In the genomic region with DNA sequence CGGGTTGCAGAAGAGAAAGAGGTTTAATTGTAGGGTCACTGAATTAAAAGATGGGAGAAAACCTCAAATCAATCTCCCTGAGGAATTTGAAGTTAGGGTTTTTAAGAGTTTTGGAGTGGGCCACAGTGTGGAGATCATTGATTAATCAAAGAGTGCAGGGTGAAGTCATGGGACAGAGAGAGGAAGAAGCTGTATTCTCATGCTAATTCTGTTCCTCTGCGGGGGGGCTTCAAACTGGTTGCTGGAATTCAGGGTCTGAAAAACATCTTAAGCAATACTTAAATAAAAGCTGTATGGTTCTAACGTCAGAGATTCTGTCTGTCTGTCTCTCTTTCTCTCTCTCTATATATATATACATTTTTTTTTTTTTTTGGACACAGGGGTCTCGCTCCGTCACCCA, we compare ENCODE assay signal across 19 cellular contexts.
DNase-seq lines count a peak whose midpoint lies in the region; ATAC-seq and TF ChIP-seq lines count a peak whose summit lies in the region.
"Had no signal": no experiment of that assay in that cellular context is flagged by ENCODE, and none has a peak within 500 bp of the region (broad histone marks: within the 10 kb centered on the region; RNA-seq: fewer than 3 reads in every experiment).

No MANE protein-coding gene starts in this region.

- H3K4ac ChIP-seq in H9 (ENCODE audit: low read depth, low read length), result no peak overlapping the region

- no peak overlapping the region for H3K14ac ChIP-seq in H9 (ENCODE audit: insufficient read depth, low read length)

- DNase-seq in H9 (peak; percentile 59), WTC11 (ENCODE audit: low spot score) (peak; percentile 73), GM10248 (ENCODE audit: extremely low spot score) (no peak), foreskin keratinocyte (no peak), NCI-H1436 (lab: John Stamatoyannopoulos, UW) (no peak), NCI-H82 treated with DMSO at 0.1 percent for 48 hours (lab: John Stamatoyannopoulos, UW; ENCODE audit: unreplicated experiment) (no peak)
- DNase-seq: BE2C; CD4-positive, alpha-beta memory T cell; COR-L47; DND-41; GOT3 had no signal

- no peak overlapping the region for H3K23ac ChIP-seq in H9 (ENCODE audit: insufficient read length, low read depth, low read length)

- H3K79me1 ChIP-seq in H9 (ENCODE audit: insufficient read depth, low read depth, low read length, poor library complexity, severe bottlenecking), result no peaks in the 10 kb centered on the region

- H3K36me3 Mint-ChIP-seq in H9 (ENCODE audit: insufficient read depth in 1 of 3, low read depth in 3 of 3) (peaks cover 15 to 18% (median 17%) of the 10 kb centered on the region in 3 experiments), WTC11 (peaks cover 26% of the 10 kb centered on the region), nephron (ENCODE audit: low read depth) (no peaks in the 10 kb centered on the region)
- H3K36me3 Mint-ChIP-seq: CD4-positive, alpha-beta memory T cell had no signal

- peak overlapping the region; percentile 89 for H3K27ac ChIP-seq in H9 (ENCODE audit: insufficient read length, low read depth, low read length)
- peak overlapping the region; percentile 80 for H3K27ac ChIP-seq in iPS-18a (ENCODE audit: low read length)
- H3K27ac ChIP-seq in foreskin keratinocyte, result no peak overlapping the region
- H3K27ac ChIP-seq: A549, C4-2B, KMS-11 had no signal

- H3K4me1 ChIP-seq in H9 (ENCODE audit: insufficient read depth, low read length), result peaks cover 3% of the 10 kb centered on the region; the same call in 1 of the 2 replicates
- H3K4me1 ChIP-seq in iPS-18a (ENCODE audit: control insufficient read depth, low read depth, low read length), result peaks cover 10% of the 10 kb centered on the region
- peaks cover under 1% of the 10 kb centered on the region for H3K4me1 ChIP-seq in foreskin keratinocyte
- H3K4me1 ChIP-seq: A549, BE2C had no signal

- H3K4me3 ChIP-seq in iPS-18a (ENCODE audit: low read length), result peak overlapping the region; percentile 28
- H3K4me3 ChIP-seq: A549, GM12878 had no signal

- H2AK5ac ChIP-seq in H9 (ENCODE audit: insufficient read length, low read length), result no peak overlapping the region

- H3K4me3 Mint-ChIP-seq in H9, result no peak overlapping the region
- H3K4me3 Mint-ChIP-seq in WTC11, result no peak overlapping the region; the same call in 1 of the 2 replicates
- no peak overlapping the region for H3K4me3 Mint-ChIP-seq in nephron
- H3K4me3 Mint-ChIP-seq: CD4-positive, alpha-beta memory T cell had no signal

- no peaks in the 10 kb centered on the region for H3K79me2 ChIP-seq in H9 (ENCODE audit: insufficient read depth, low read length)

- H4K8ac ChIP-seq in H9 (replicated peaks; ENCODE audit: insufficient read length, low read depth, low read length), result no peak overlapping the region

- no peak overlapping the region for H3T11ph ChIP-seq in H9 (ENCODE audit: low read length)

- no peak overlapping the region for H2BK12ac ChIP-seq in H9 (ENCODE audit: insufficient read length, low read depth, low read length)

- H3K27me3 ChIP-seq in H9 (ENCODE audit: insufficient read depth, low read length), result no peaks in the 10 kb centered on the region
- H3K27me3 ChIP-seq in iPS-18a (ENCODE audit: control insufficient read depth, insufficient read depth, low read length), result no peaks in the 10 kb centered on the region
- no peaks in the 10 kb centered on the region for H3K27me3 ChIP-seq in foreskin keratinocyte
- H3K27me3 ChIP-seq: BE2C had no signal

- H3K23me2 ChIP-seq in H9 (ENCODE audit: insufficient read length, low read depth, low read length, poor library complexity, severe bottlenecking), result peaks cover 2% of the 10 kb centered on the region

- H4K5ac ChIP-seq in H9 (ENCODE audit: insufficient read length, low read depth, low read length), result no peak overlapping the region

- no peak overlapping the region for H2BK120ac ChIP-seq in H9 (ENCODE audit: low read depth, low read length, poor library complexity, severe bottlenecking)

- H3K4me1 Mint-ChIP-seq in H9, result peaks cover 28 to 42% of the 10 kb centered on the region in 2 experiments
- peaks cover 46% of the 10 kb centered on the region for H3K4me1 Mint-ChIP-seq in WTC11
- H3K4me1 Mint-ChIP-seq in nephron, result peaks cover 39% of the 10 kb centered on the region
- H3K4me1 Mint-ChIP-seq: CD4-positive, alpha-beta memory T cell had no signal

- no peaks in the 10 kb centered on the region for H3K36me3 ChIP-seq in iPS-18a (ENCODE audit: control insufficient read depth, low read depth, low read length)
- H3K36me3 ChIP-seq: BE2C had no signal

- no peak overlapping the region for H2BK15ac ChIP-seq in H9 (ENCODE audit: low read depth, low read length)

- peak; percentile 81 for ATAC-seq in WTC11
- ATAC-seq in foreskin keratinocyte, result no peak
- ATAC-seq: A549, GM12878, HCT116, HepG2 had no signal

- no peaks in the 10 kb centered on the region for H4K20me1 ChIP-seq in H9 (ENCODE audit: control insufficient read depth, insufficient read depth, insufficient read length)

- H3K18ac ChIP-seq in H9 (ENCODE audit: insufficient read length, low read depth, low read length), result peak overlapping the region; percentile 89

- H2BK5ac ChIP-seq in H9 (ENCODE audit: insufficient read length, low read length), result no peak overlapping the region

- WGBS in H9 (ENCODE audit: extremely low coverage, insufficient read length, low lambda C conversion rate), result no CpG with 5 or more reads among the region's 5 CpGs

- TF ChIP-seq CTCF in H9 (conservative IDR thresholded peaks at IDR 0.05) (no peak), WTC11 (IDR thresholded peaks at IDR 0.05) (no peak), nephron (IDR thresholded peaks at IDR 0.05; ENCODE audit: unreplicated experiment in 3 of 3) (no peak), GM10248 (IDR thresholded peaks at IDR 0.05; ENCODE audit: control extremely low read depth, extremely low read depth, low read depth, missing control alignments) (no peak), foreskin keratinocyte (conservative IDR thresholded peaks at IDR 0.05) (no peak)

- no peak overlapping the region for H3K56ac ChIP-seq in H9 (ENCODE audit: insufficient read length, low read depth, low read length)

- CTCF ChIA-PET in WTC11 (lab: Charles Lee), result interaction anchor here (0.6 to 1.2 kb wide), 7 partner anchors 10 to 599 kb away, joined by 3 to 6 read pairs (median 3); no protein-coding TSS in a partner anchor
- CTCF ChIA-PET in GM10248 (lab: Yijun Ruan, JAX), result interaction anchor here (1.3 to 1.8 kb wide), 4 partner anchors 10 to 17 kb away, joined by 3 to 5 read pairs (median 4); no protein-coding TSS in a partner anchor

- H3K27ac Mint-ChIP-seq in H9 (peak overlapping the region; percentile 34 to 94 (median 94); a peak in 6 of 7 replicates), WTC11 (peak overlapping the region; percentile 93), nephron (peak overlapping the region; percentile 6 to 75 (median 11))
- H3K27ac Mint-ChIP-seq: CD4-positive, alpha-beta memory T cell had no signal

- POLR2A ChIA-PET in WTC11 (lab: Charles Lee) (interaction anchor here (0.7 kb wide), 2 partner anchors 78 to 1645 kb away, joined by 4 read pairs; no protein-coding TSS in a partner anchor), GM10248 (lab: Yijun Ruan, JAX) (no interaction called here)

- H3K9me3 ChIP-seq in H9 (ENCODE audit: control insufficient read depth, low read depth, low read length), result peaks cover 18% of the 10 kb centered on the region
- peaks cover 18% of the 10 kb centered on the region for H3K9me3 ChIP-seq in iPS-18a (ENCODE audit: control insufficient read depth, low read depth, low read length)
- H3K9me3 ChIP-seq: A549, BE2C had no signal

- H3K27me3 Mint-ChIP-seq in H9 (ENCODE audit: low read depth), result no peaks in the 10 kb centered on the region
- H3K27me3 Mint-ChIP-seq in WTC11 (ENCODE audit: low read depth), result no peaks in the 10 kb centered on the region
- no peaks in the 10 kb centered on the region for H3K27me3 Mint-ChIP-seq in nephron (ENCODE audit: low read depth)

- H3K9me3 Mint-ChIP-seq in H9 (peaks cover 19% of the 10 kb centered on the region in 2 experiments), WTC11 (peaks cover 25% of the 10 kb centered on the region), nephron (no peaks in the 10 kb centered on the region)

- no peak overlapping the region for H2AFZ ChIP-seq in H9 (ENCODE audit: low read length)

- H4K91ac ChIP-seq in H9 (ENCODE audit: insufficient read length, low read depth, low read length), result no peak overlapping the region

- H3K9ac ChIP-seq in H9 (ENCODE audit: extremely low read depth, insufficient read length, low read length), result no peak overlapping the region
- H3K9ac ChIP-seq in iPS-18a (ENCODE audit: low read length), result no peak overlapping the region
- H3K9ac ChIP-seq: KMS-11 had no signal

- peak overlapping the region; percentile 32 for H3K4me2 ChIP-seq in H9 (ENCODE audit: insufficient read depth, insufficient read length, low read length)
- H3K4me2 ChIP-seq: A549, KMS-11 had no signal

- no peak overlapping the region for H2BK20ac ChIP-seq in H9 (ENCODE audit: low read depth, low read length, poor library complexity, severe bottlenecking)

TF ChIP-seq in WTC11, 78 proteins besides CTCF, POLR2A, EP300 and RAD21 (continues in another document):
- TF ChIP-seq, protein P1, sequence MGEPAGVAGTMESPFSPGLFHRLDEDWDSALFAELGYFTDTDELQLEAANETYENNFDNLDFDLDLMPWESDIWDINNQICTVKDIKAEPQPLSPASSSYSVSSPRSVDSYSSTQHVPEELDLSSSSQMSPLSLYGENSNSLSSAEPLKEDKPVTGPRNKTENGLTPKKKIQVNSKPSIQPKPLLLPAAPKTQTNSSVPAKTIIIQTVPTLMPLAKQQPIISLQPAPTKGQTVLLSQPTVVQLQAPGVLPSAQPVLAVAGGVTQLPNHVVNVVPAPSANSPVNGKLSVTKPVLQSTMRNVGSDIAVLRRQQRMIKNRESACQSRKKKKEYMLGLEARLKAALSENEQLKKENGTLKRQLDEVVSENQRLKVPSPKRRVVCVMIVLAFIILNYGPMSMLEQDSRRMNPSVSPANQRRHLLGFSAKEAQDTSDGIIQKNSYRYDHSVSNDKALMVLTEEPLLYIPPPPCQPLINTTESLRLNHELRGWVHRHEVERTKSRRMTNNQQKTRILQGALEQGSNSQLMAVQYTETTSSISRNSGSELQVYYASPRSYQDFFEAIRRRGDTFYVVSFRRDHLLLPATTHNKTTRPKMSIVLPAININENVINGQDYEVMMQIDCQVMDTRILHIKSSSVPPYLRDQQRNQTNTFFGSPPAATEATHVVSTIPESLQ (CRISPR knock-in tag; IDR thresholded peaks at IDR 0.05), result no peak

Comparison
In these comparisons a context has a peak if more than half of its experiments do, and no peak if none do; other contexts are left out.
1. DNase-seq: peak in H9 (single experiment) and WTC11 (single experiment); none in GM10248 (single experiment), foreskin keratinocyte (0 of 2), NCI-H1436 (single experiment) and NCI-H82 treated with DMSO at 0.1 percent for 48 hours (single experiment).
2. H3K27ac Mint-ChIP-seq: peak in every context shown above with its lines; median percentile 94 in H9; 93 in WTC11; 11 in nephron.